ENCODE assay signal across 10 cellular contexts in the genomic region with DNA sequence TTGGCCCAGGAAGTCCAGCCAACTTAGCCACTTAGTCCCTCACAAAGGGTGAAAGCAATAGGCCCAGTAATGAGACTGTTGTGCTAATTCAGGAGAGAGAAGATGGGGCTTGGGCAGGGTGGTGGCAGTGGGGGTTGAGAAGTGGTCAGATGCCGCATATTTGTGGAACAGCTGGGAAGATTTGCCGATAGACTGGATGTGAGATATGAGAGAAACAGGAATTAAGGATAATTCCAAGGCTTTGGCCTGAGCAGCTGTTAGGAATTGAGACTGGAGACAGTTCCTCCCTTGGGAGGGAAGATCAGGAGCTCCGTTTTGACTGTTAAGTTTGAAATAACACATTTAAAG.
A peak's percentile ranks its signal among the peaks of the same experiment; 100 is the strongest.
DNase-seq lines count a peak whose midpoint lies in the region; ATAC-seq, FAIRE-seq and TF ChIP-seq lines count a peak whose summit lies in the region.
"Had no signal": no experiment of that assay in that cellular context is flagged by ENCODE, and none has a peak within 500 bp of the region (broad histone marks: within the 10 kb centered on the region; RNA-seq: fewer than 3 reads in every experiment).

No MANE protein-coding gene starts in this region.

- H2BK120ac ChIP-seq in H1 (replicated peaks; ENCODE audit: low read depth, low read length), result no peak overlapping the region

- H2BK5ac ChIP-seq in H1 (ENCODE audit: low read depth, low read length), result no peak overlapping the region

- TF ChIP-seq POLR2A in H1 (IDR thresholded peaks at IDR 0.05; ENCODE audit: control extremely low read depth in 1 of 2, low read depth in 2 of 2, low read length in 2 of 2), result no peak
- TF ChIP-seq POLR2A in transverse colon (IDR thresholded peaks at IDR 0.05), result no peak

- TF ChIP-seq CTCF in SK-N-SH (IDR thresholded peaks at IDR 0.05) (no peak), H1 (IDR thresholded peaks at IDR 0.05; ENCODE audit: control extremely low read depth in 1 of 3, insufficient read depth in 1 of 3, low read depth in 1 of 3, low read length in 3 of 3) (no peak), transverse colon (IDR thresholded peaks at IDR 0.05) (no peak)

- POLR2A ChIA-PET in SK-N-SH (lab: Yijun Ruan, JAX), result no interaction called here
- POLR2A ChIA-PET in H1 (lab: Charles Lee; ENCODE audit: partially characterized antibody), result no interaction called here

- H3K27ac ChIP-seq in SK-N-SH (ENCODE audit: low read depth in 2 of 2, low read length in 1 of 2) (no peak overlapping the region), H1 (ENCODE audit: low read depth, low read length) (no peak overlapping the region), transverse colon (peak overlapping the region; percentile 54 to 81 (median 69))
- H3K27ac ChIP-seq: 22Rv1 had no signal

- H3K4me1 ChIP-seq in SK-N-SH (ENCODE audit: control insufficient read depth in 1 of 2, insufficient read depth in 2 of 2, low read depth in 1 of 2, low read length in 1 of 2) (no peaks in the 10 kb centered on the region), H1 (replicated peaks in 1 of 4; ENCODE audit: control insufficient read depth in 3 of 4, insufficient read depth in 4 of 4, low read length in 3 of 4) (no peaks in the 10 kb centered on the region), transverse colon (peaks cover 0 to 14% (median 0%) of the 10 kb centered on the region in 4 donors)

- in situ Hi-C loops in transverse colon (cut with MboI; ENCODE audit: low pct_ligation_motif_present in 1 of 4, low pct_unique_long_range_greater_than_20kb in 1 of 4, low sequenced_read_pairs in 3 of 4), result loop anchor here in 1 of 4 donors (25.0 kb wide), 1 partner anchor 778 kb away; no protein-coding TSS in a partner anchor

- H2AK5ac ChIP-seq in H1 (ENCODE audit: low read depth, low read length), result no peak overlapping the region

- H3K4ac ChIP-seq in H1 (replicated peaks; ENCODE audit: insufficient read length, low read depth, low read length), result no peak overlapping the region

- no peak overlapping the region for H4K8ac ChIP-seq in H1 (ENCODE audit: extremely low read depth, insufficient read depth, low read length)

- H4K91ac ChIP-seq in H1 (replicated peaks; ENCODE audit: insufficient read length, low read length), result no peak overlapping the region

- CTCF ChIA-PET in SK-N-SH (lab: Yijun Ruan, JAX), result interaction anchor here (1.5 to 5.2 kb wide), 2 partner anchors 11 to 562 kb away, joined by 4 to 38 read pairs; no protein-coding TSS in a partner anchor
- CTCF ChIA-PET in H1 (lab: Charles Lee; ENCODE audit: partially characterized antibody), result interaction anchor here (0.5 to 4.5 kb wide), 3 partner anchors 11 to 448 kb away, joined by 3 to 25 read pairs (median 3); no protein-coding TSS in a partner anchor

- no peak overlapping the region for H3K18ac ChIP-seq in H1 (ENCODE audit: extremely low read depth, low read length)

- no peak overlapping the region for H2BK20ac ChIP-seq in H1 (ENCODE audit: low read length)

- 18% methylated on average over 3 of the region's 3 CpGs for WGBS in SK-N-SH (ENCODE audit: low lambda C conversion rate)
- 56% methylated on average over 3 of the region's 3 CpGs; no CpG with 5 or more reads in 1 of the 2 experiments for WGBS in H1 (ENCODE audit: extremely low coverage in 1 of 2, insufficient coverage in 1 of 2, insufficient read length in 1 of 2, insufficient replicate concordance in 2 of 2, low coverage in 1 of 2, low lambda C conversion rate in 2 of 2, missing lambda C conversion rate in 1 of 2), 2 experiments
- WGBS in transverse colon (ENCODE audit: low coverage in 1 of 2), 2 donors, result 41 to 54% methylated on average over 3 of the region's 3 CpGs

- intact Hi-C loops in transverse colon (cut with DNase I; ENCODE audit: low total_unique reads), result no loop called here

- no peak for ATAC-seq in SK-N-SH treated with all-trans-retinoic acid at 6 μM for 48 hours
- peak; percentile 43 for ATAC-seq in HG03558 (IDR thresholded peaks at IDR 0.05; ENCODE audit: extremely low read depth, unreplicated experiment)
- no peak for ATAC-seq in GM18511 (IDR thresholded peaks at IDR 0.05; ENCODE audit: unreplicated experiment)

- no peak overlapping the region for H4K5ac ChIP-seq in H1 (ENCODE audit: insufficient read length, low read depth, low read length)

- no peak overlapping the region for H3K23ac ChIP-seq in H1 (ENCODE audit: insufficient read length)

- H2BK12ac ChIP-seq in H1 (ENCODE audit: low read depth, low read length), result no peak overlapping the region

- FAIRE-seq in H1 (lab: Jason Lieb, UNC), result no peak

- no peak for DNase-seq in SK-N-SH
- DNase-seq in H1 (ENCODE audit: low read depth in 1 of 2, low spot score in 2 of 2), result no peak
- no peak for DNase-seq in transverse colon
- DNase-seq in anterior cingulate cortex (lab: John Stamatoyannopoulos, UW), result no peak
- DNase-seq in activated CD4-positive, alpha-beta T cell treated with anti-CD3 and anti-CD28 coated beads, Interleukin-2, amount 50 U/mL, for 1 hour, result no peak
- DNase-seq: NCI-H2081 had no signal

- H3K27me3 ChIP-seq in SK-N-SH (ENCODE audit: insufficient read depth) (no peaks in the 10 kb centered on the region), H1 (replicated peaks in 1 of 4; ENCODE audit: control insufficient read depth in 3 of 4, extremely low read depth in 1 of 4, insufficient read depth in 3 of 4, low read length in 3 of 4) (no peaks in the 10 kb centered on the region), transverse colon (no peaks in the 10 kb centered on the region)

- H3K79me1 ChIP-seq in H1 (ENCODE audit: low read depth, low read length), result no peaks in the 10 kb centered on the region

- H3K14ac ChIP-seq in H1 (ENCODE audit: insufficient read length), result no peak overlapping the region

- no peaks in the 10 kb centered on the region for H3K79me2 ChIP-seq in SK-N-SH (ENCODE audit: insufficient read depth)
- H3K79me2 ChIP-seq in H1 (ENCODE audit: control insufficient read depth in 1 of 2, insufficient read depth in 2 of 2, low read length in 2 of 2), result no peaks in the 10 kb centered on the region

- no peak overlapping the region for H2BK15ac ChIP-seq in H1 (ENCODE audit: low read length)

- H3K4me3 ChIP-seq in SK-N-SH (ENCODE audit: low read depth in 2 of 2, low read length in 1 of 2), result peak overlapping the region in 1 of 2 experiments; percentile 59; a peak in 2 of 4 replicates
- H3K4me3 ChIP-seq in H1 (ENCODE audit: extremely low read depth in 1 of 4, insufficient read depth in 2 of 4, low read depth in 3 of 4, low read length in 4 of 4), result no peak overlapping the region
- peak overlapping the region in 3 of 4 donors; percentile 25 to 51 (median 31) for H3K4me3 ChIP-seq in transverse colon

- H3K56ac ChIP-seq in H1 (replicated peaks; ENCODE audit: insufficient read length, low read depth, low read length), result no peak overlapping the region

- no peak for TF ChIP-seq RAD21 in SK-N-SH (IDR thresholded peaks at IDR 0.05; ENCODE audit: low read length)
- TF ChIP-seq RAD21 in H1 (IDR thresholded peaks at IDR 0.05 in 1 of 2, conservative IDR thresholded peaks at IDR 0.05 in 1 of 2; ENCODE audit: low read depth in 2 of 2, low read length in 2 of 2), result no peak

- H3K36me3 ChIP-seq in SK-N-SH (replicated peaks in 1 of 2; ENCODE audit: control insufficient read depth in 1 of 2, insufficient read depth in 2 of 2, low read length in 1 of 2) (no peaks in the 10 kb centered on the region), H1 (ENCODE audit: control insufficient read depth in 2 of 4, insufficient read depth in 4 of 4, low read length in 3 of 4) (no peaks in the 10 kb centered on the region), transverse colon (no peaks in the 10 kb centered on the region)

- no peaks in the 10 kb centered on the region for H3F3A ChIP-seq in SK-N-SH (replicated peaks; ENCODE audit: insufficient read depth)

- H2AFZ ChIP-seq in SK-N-SH (ENCODE audit: low read depth) (peak overlapping the region; percentile 94), H1 (ENCODE audit: low read length) (peak overlapping the region; percentile 65; the same call in 1 of the 2 replicates)

- H3K9ac ChIP-seq in SK-N-SH, result no peak overlapping the region
- no peak overlapping the region for H3K9ac ChIP-seq in H1 (replicated peaks in 1 of 4; ENCODE audit: extremely low read depth in 1 of 4, low read depth in 3 of 4, low read length in 3 of 4)

- H3K9me3 ChIP-seq in SK-N-SH (no peaks in the 10 kb centered on the region), H1 (ENCODE audit: insufficient read depth in 2 of 2, low read depth in 1 of 2, low read length in 1 of 2) (no peaks in the 10 kb centered on the region), transverse colon (no peaks in the 10 kb centered on the region)

- no peaks in the 10 kb centered on the region for H3K23me2 ChIP-seq in H1 (ENCODE audit: low read depth, low read length)

- TF ChIP-seq EP300 in SK-N-SH (IDR thresholded peaks at IDR 0.05; ENCODE audit: borderline replicate concordance in 1 of 2, low read depth in 1 of 2, low read length in 1 of 2) (no peak), H1 (IDR thresholded peaks at IDR 0.05; ENCODE audit: borderline replicate concordance in 1 of 2, low read depth in 2 of 2, low read length in 2 of 2) (no peak), transverse colon (IDR thresholded peaks at IDR 0.05; ENCODE audit: low read depth) (no peak)

- H3K4me2 ChIP-seq in SK-N-SH, result peak overlapping the region; percentile 69; the same call in 1 of the 2 replicates
- H3K4me2 ChIP-seq in H1 (ENCODE audit: insufficient read depth in 1 of 2, low read depth in 2 of 2, low read length in 2 of 2), result no peak overlapping the region

- H3K9me2 ChIP-seq in SK-N-SH, result no peaks in the 10 kb centered on the region

- H4K20me1 ChIP-seq in SK-N-SH (ENCODE audit: insufficient read depth), result no peaks in the 10 kb centered on the region
- H4K20me1 ChIP-seq in H1 (replicated peaks in 1 of 2; ENCODE audit: control insufficient read depth in 1 of 2, insufficient read depth in 2 of 2, low read length in 2 of 2), result no peaks in the 10 kb centered on the region

TF ChIP-seq in SK-N-SH treated with all-trans-retinoic acid at 6 μM for 48 hours, 23 proteins besides CTCF, POLR2A, EP300 and RAD21 (continues in another document):
- no peak for TF ChIP-seq RARB (CRISPR knock-in tag; IDR thresholded peaks at IDR 0.05)
- no peak for TF ChIP-seq ESRRG (CRISPR knock-in tag; IDR thresholded peaks at IDR 0.05)
- TF ChIP-seq GLIS3 (CRISPR knock-in tag; IDR thresholded peaks at IDR 0.05), result no peak
- no peak for TF ChIP-seq TCF4 (CRISPR knock-in tag; IDR thresholded peaks at IDR 0.05; ENCODE audit: borderline replicate concordance)
- no peak for TF ChIP-seq ZFP3 (CRISPR knock-in tag; IDR thresholded peaks at IDR 0.05)

TF ChIP-seq in H1, 55 proteins besides CTCF, POLR2A, EP300 and RAD21 (continues in another document):
- TF ChIP-seq GABPA (IDR thresholded peaks at IDR 0.05; ENCODE audit: borderline replicate concordance, insufficient read depth, low read length) (no peak), JUN (IDR thresholded peaks at IDR 0.05; ENCODE audit: low read depth, low read length) (no peak), KDM1A (IDR thresholded peaks at IDR 0.05; ENCODE audit: borderline replicate concordance, low read length) (no peak), KDM5A (IDR thresholded peaks at IDR 0.05; ENCODE audit: low read length) (no peak), SP4 (IDR thresholded peaks at IDR 0.05; ENCODE audit: low read length) (no peak), TBP (IDR thresholded peaks at IDR 0.05; ENCODE audit: low read depth, low read length) (no peak), EGR1 (IDR thresholded peaks at IDR 0.05; ENCODE audit: borderline replicate concordance, low read depth, low read length) (no peak), SRF (IDR thresholded peaks at IDR 0.05; ENCODE audit: low read depth, low read length) (no peak)

Comparison
In these comparisons a context has a peak if more than half of its experiments do, and no peak if none do; other contexts are left out.
1. H3K27ac ChIP-seq: peak in transverse colon (4 of 4); none in SK-N-SH (0 of 2) and H1 (single experiment).
2. H3K4me3 ChIP-seq: peak in transverse colon (3 of 4); none in H1 (0 of 4).